In genomic region chr7:87518735-87519134, GRCh38 we compare ENCODE assay signal across 35 cellular contexts. TPM values are rescaled to one million over a fixed set of nuclear protein-coding genes. Genes with fewer than 3 reads are reported as not detected.
"Had no signal": no experiment of that assay in that cellular context is flagged by ENCODE, and none has a peak within 500 bp of the region (broad histone marks: within the 10 kb centered on the region; RNA-seq: fewer than 3 reads in every experiment).

No MANE protein-coding gene starts in this region.

- H3K4me3 ChIP-seq: body of pancreas, breast epithelium had no signal

- H3K9me3 ChIP-seq: body of pancreas, breast epithelium had no signal

- H3K27ac Mint-ChIP-seq: activated B cell treated with CpG ODN at 0.5 μM for 24 hours; activated CD4-positive, alpha-beta memory T cell treated with anti-CD3 and anti-CD28 coated beads for 36 hours; activated CD4-positive, alpha-beta T cell treated with anti-CD3 and anti-CD28 coated beads, Interleukin-2, amount 10 ng/mL, durations not matched to agents 24 days and 14 days; activated CD8-positive, alpha-beta T cell treated with anti-CD3 and anti-CD28 coated beads for 36 hours; activated naive CD4-positive, alpha-beta T cell treated with anti-CD3 and anti-CD28 coated beads, Interleukin-2, amount 10 ng/mL, durations not matched to agents 7 days and 5 days; activated naive CD4-positive, alpha-beta T cell treated with anti-CD3 and anti-CD28 coated beads, Interleukin-2, amount 50 U/mL, for 24 hours; activated naive CD8-positive, alpha-beta T cell; activated naive CD8-positive, alpha-beta T cell treated with anti-CD3 and anti-CD28 coated beads, Interleukin-2, amount 10 ng/mL, durations not matched to agents 7 days and 5 days; activated naive CD8-positive, alpha-beta T cell treated with anti-CD3 and anti-CD28 coated beads, Interleukin-2, amount 50 U/mL, for 24 hours; activated T-cell treated with anti-CD3 and anti-CD28 coated beads, Interleukin-2, amount 50 U/mL, for 72 hours; activated T-helper 1 cell treated with anti-CD3 and anti-CD28 coated beads, Interleukin-12 subunit alpha, Interleukin-12 subunit beta, Interleukin-2, Interleukin-4 antibody, amounts not matched to agents 30 ng/mL and 10 ng/mL and 1 ng/mL, durations not matched to agents 14 hours and 24 hours and 36 hours; activated T-helper 17 cell treated with anti-CD3 and anti-CD28 coated beads, Interleukin-2, amount 50 U/mL, for 72 hours; T-helper 1 cell treated with Interleukin-12 subunit alpha and Interleukin-12 subunit beta and Interleukin-4 antibody, amounts not matched to agents 30 μg/mL and 1 μg/mL, for 36 hours; T-helper 2 cell treated with Interferon-gamma antibody and Interleukin-4, amounts not matched to agents 5 μg/mL and 100 μg/mL, for 36 hours had no signal

- H3K4me3 Mint-ChIP-seq: activated B cell treated with CpG ODN at 0.5 μM for 24 hours; activated CD4-positive, alpha-beta memory T cell treated with anti-CD3 and anti-CD28 coated beads for 36 hours; activated CD4-positive, alpha-beta T cell treated with anti-CD3 and anti-CD28 coated beads, Interleukin-2, amount 10 ng/mL, durations not matched to agents 24 days and 14 days; activated CD8-positive, alpha-beta T cell treated with anti-CD3 and anti-CD28 coated beads for 36 hours; activated naive CD4-positive, alpha-beta T cell treated with anti-CD3 and anti-CD28 coated beads, Interleukin-2, amount 10 ng/mL, durations not matched to agents 7 days and 5 days; activated naive CD4-positive, alpha-beta T cell treated with anti-CD3 and anti-CD28 coated beads, Interleukin-2, amount 50 U/mL, for 24 hours; activated naive CD8-positive, alpha-beta T cell; activated naive CD8-positive, alpha-beta T cell treated with anti-CD3 and anti-CD28 coated beads, Interleukin-2, amount 10 ng/mL, durations not matched to agents 7 days and 5 days; activated naive CD8-positive, alpha-beta T cell treated with anti-CD3 and anti-CD28 coated beads, Interleukin-2, amount 50 U/mL, for 24 hours; activated T-cell treated with anti-CD3 and anti-CD28 coated beads, Interleukin-2, amount 50 U/mL, for 4 hours; activated T-cell treated with anti-CD3 and anti-CD28 coated beads, Interleukin-2, amount 50 U/mL, for 72 hours; activated T-helper 1 cell treated with anti-CD3 and anti-CD28 coated beads, Interleukin-12 subunit alpha, Interleukin-12 subunit beta, Interleukin-2, Interleukin-4 antibody, amounts not matched to agents 30 ng/mL and 10 ng/mL and 1 ng/mL, durations not matched to agents 14 hours and 24 hours and 36 hours; activated T-helper 17 cell treated with anti-CD3 and anti-CD28 coated beads, Interleukin-2, amount 50 U/mL, for 72 hours; T-helper 1 cell treated with Interleukin-12 subunit alpha and Interleukin-12 subunit beta and Interleukin-4 antibody, amounts not matched to agents 30 μg/mL and 1 μg/mL, for 36 hours; T-helper 2 cell treated with Interferon-gamma antibody and Interleukin-4, amounts not matched to agents 5 μg/mL and 100 μg/mL, for 36 hours had no signal

- ATAC-seq: activated CD8-positive, alpha-beta T cell treated with anti-CD3 and anti-CD28 coated beads for 36 hours; activated naive CD8-positive, alpha-beta T cell treated with anti-CD3 and anti-CD28 coated beads, Interleukin-2, amount 50 U/mL, for 24 hours; activated T-cell treated with anti-CD3 and anti-CD28 coated beads, Interleukin-2, amount 50 U/mL, for 4 hours; activated T-cell treated with anti-CD3 and anti-CD28 coated beads, Interleukin-2, amount 50 U/mL, for 72 hours; activated T-helper 17 cell treated with anti-CD3 and anti-CD28 coated beads, Interleukin-2, amount 50 U/mL, for 72 hours; body of pancreas had no signal

- H3K27me3 ChIP-seq: body of pancreas, brain microvascular endothelial cell, breast epithelium had no signal

- H3K36me3 ChIP-seq: brain microvascular endothelial cell, breast epithelium had no signal

- DNase-seq: activated B cell treated with CpG ODN at 0.5 μM for 24 hours; activated CD4-positive, alpha-beta memory T cell treated with anti-CD3 and anti-CD28 coated beads for 36 hours; activated CD4-positive, alpha-beta T cell treated with anti-CD3 and anti-CD28 coated beads for 4 hours; activated CD4-positive, alpha-beta T cell treated with anti-CD3 and anti-CD28 coated beads, Interleukin-2, amount 10 ng/mL, durations not matched to agents 24 days and 14 days; activated CD4-positive, alpha-beta T cell treated with anti-CD3 and anti-CD28 coated beads, Interleukin-2, amount 50 U/mL, for 1 hour; activated CD4-positive, alpha-beta T cell treated with anti-CD3 and anti-CD28 coated beads, Interleukin-2, amount 50 U/mL, for 4 hours; activated CD4-positive, CD25-positive, alpha-beta regulatory T cell treated with anti-CD3 and anti-CD28 coated beads, Interleukin-2, amount 50 U/mL, for 72 hours; activated CD8-positive, alpha-beta memory T cell treated with anti-CD3 and anti-CD28 coated beads, Interleukin-2, amount 50 U/mL, for 4 hours; activated CD8-positive, alpha-beta T cell treated with anti-CD3 and anti-CD28 coated beads for 36 hours; activated effector memory CD4-positive, alpha-beta T cell treated with anti-CD3 and anti-CD28 coated beads, Interleukin-2, amount 50 U/mL, for 16 hours; activated naive CD4-positive, alpha-beta T cell treated with anti-CD3 and anti-CD28 coated beads, Interleukin-2, amount 10 ng/mL, durations not matched to agents 7 days and 5 days; activated naive CD4-positive, alpha-beta T cell treated with Interleukin-2 at 50 U/mL for 16 hours; activated naive CD8-positive, alpha-beta T cell treated with anti-CD3 and anti-CD28 coated beads, Interleukin-2, amount 10 ng/mL, durations not matched to agents 7 days and 5 days; activated naive CD8-positive, alpha-beta T cell treated with anti-CD3 and anti-CD28 coated beads, Interleukin-2, amount 50 U/mL, for 24 hours; activated T-cell treated with anti-CD3 and anti-CD28 coated beads for 4 hours; activated T-cell treated with anti-CD3 and anti-CD28 coated beads, Interleukin-2, amount 50 U/mL, for 1 hour; activated T-cell treated with anti-CD3 and anti-CD28 coated beads, Interleukin-2, amount 50 U/mL, for 4 hours; activated T-cell treated with anti-CD3 and anti-CD28 coated beads, Interleukin-2, amount 50 U/mL, for 72 hours; amniotic stem cell; aorta; body of pancreas; brain microvascular endothelial cell; central memory CD4-positive, alpha-beta T cell; SW 1271; T-helper 1 cell; T-helper 2 cell; T-helper 9 cell had no signal

- H3K9me3 Mint-ChIP-seq: activated B cell treated with CpG ODN at 0.5 μM for 24 hours; activated CD4-positive, alpha-beta memory T cell treated with anti-CD3 and anti-CD28 coated beads for 36 hours; activated CD4-positive, alpha-beta T cell treated with anti-CD3 and anti-CD28 coated beads, Interleukin-2, amount 10 ng/mL, durations not matched to agents 24 days and 14 days; activated CD8-positive, alpha-beta T cell treated with anti-CD3 and anti-CD28 coated beads for 36 hours; activated naive CD4-positive, alpha-beta T cell treated with anti-CD3 and anti-CD28 coated beads, Interleukin-2, amount 10 ng/mL, durations not matched to agents 7 days and 5 days; activated naive CD4-positive, alpha-beta T cell treated with anti-CD3 and anti-CD28 coated beads, Interleukin-2, amount 50 U/mL, for 24 hours; activated naive CD8-positive, alpha-beta T cell treated with anti-CD3 and anti-CD28 coated beads, Interleukin-2, amount 50 U/mL, for 24 hours; activated T-cell treated with anti-CD3 and anti-CD28 coated beads, Interleukin-2, amount 50 U/mL, for 4 hours; activated T-helper 1 cell treated with anti-CD3 and anti-CD28 coated beads, Interleukin-12 subunit alpha, Interleukin-12 subunit beta, Interleukin-2, Interleukin-4 antibody, amounts not matched to agents 30 ng/mL and 10 ng/mL and 1 ng/mL, durations not matched to agents 14 hours and 24 hours and 36 hours; activated T-helper 17 cell treated with anti-CD3 and anti-CD28 coated beads, Interleukin-2, amount 50 U/mL, for 72 hours; T-helper 1 cell treated with Interleukin-12 subunit alpha and Interleukin-12 subunit beta and Interleukin-4 antibody, amounts not matched to agents 30 μg/mL and 1 μg/mL, for 36 hours; T-helper 2 cell treated with Interferon-gamma antibody and Interleukin-4, amounts not matched to agents 5 μg/mL and 100 μg/mL, for 36 hours had no signal

- H3K27me3 Mint-ChIP-seq: activated B cell treated with CpG ODN at 0.5 μM for 24 hours; activated CD4-positive, alpha-beta T cell treated with anti-CD3 and anti-CD28 coated beads, Interleukin-2, amount 10 ng/mL, durations not matched to agents 24 days and 14 days; activated CD8-positive, alpha-beta T cell treated with anti-CD3 and anti-CD28 coated beads for 36 hours; activated naive CD4-positive, alpha-beta T cell treated with anti-CD3 and anti-CD28 coated beads, Interleukin-2, amount 10 ng/mL, durations not matched to agents 7 days and 5 days; activated naive CD4-positive, alpha-beta T cell treated with anti-CD3 and anti-CD28 coated beads, Interleukin-2, amount 50 U/mL, for 24 hours; activated naive CD8-positive, alpha-beta T cell; activated naive CD8-positive, alpha-beta T cell treated with anti-CD3 and anti-CD28 coated beads, Interleukin-2, amount 10 ng/mL, durations not matched to agents 7 days and 5 days; activated naive CD8-positive, alpha-beta T cell treated with anti-CD3 and anti-CD28 coated beads, Interleukin-2, amount 50 U/mL, for 24 hours; activated T-helper 17 cell treated with anti-CD3 and anti-CD28 coated beads, Interleukin-2, amount 50 U/mL, for 72 hours had no signal

- H3K4me1 ChIP-seq: body of pancreas, breast epithelium had no signal

- H3K27ac ChIP-seq: body of pancreas, brain microvascular endothelial cell, breast epithelium, VCaP had no signal

- H3K4me1 Mint-ChIP-seq: activated B cell treated with CpG ODN at 0.5 μM for 24 hours; activated CD4-positive, alpha-beta T cell treated with anti-CD3 and anti-CD28 coated beads, Interleukin-2, amount 10 ng/mL, durations not matched to agents 24 days and 14 days; activated naive CD4-positive, alpha-beta T cell treated with anti-CD3 and anti-CD28 coated beads, Interleukin-2, amount 10 ng/mL, durations not matched to agents 7 days and 5 days; activated naive CD4-positive, alpha-beta T cell treated with anti-CD3 and anti-CD28 coated beads, Interleukin-2, amount 50 U/mL, for 24 hours; activated naive CD8-positive, alpha-beta T cell treated with anti-CD3 and anti-CD28 coated beads, Interleukin-2, amount 50 U/mL, for 24 hours; activated T-helper 17 cell treated with anti-CD3 and anti-CD28 coated beads, Interleukin-2, amount 50 U/mL, for 72 hours had no signal

- H3K36me3 Mint-ChIP-seq: activated CD4-positive, alpha-beta memory T cell treated with anti-CD3 and anti-CD28 coated beads for 36 hours; activated naive CD4-positive, alpha-beta T cell treated with anti-CD3 and anti-CD28 coated beads, Interleukin-2, amount 10 ng/mL, durations not matched to agents 7 days and 5 days had no signal

RNA-seq across cellular contexts. Expression of gene ABCB4, which starts 43.3 kb away (rescaled TPM):
- total RNA-seq: activated CD4-positive, alpha-beta memory T cell treated with anti-CD3 and anti-CD28 coated beads for 36 hours; activated CD4-positive, alpha-beta T cell treated with anti-CD3 and anti-CD28 coated beads, Interleukin-2, amount 10 ng/mL, durations not matched to agents 24 days and 14 days; activated T-helper 1 cell treated with anti-CD3 and anti-CD28 coated beads, Interleukin-12 subunit alpha, Interleukin-12 subunit beta, Interleukin-2, Interleukin-4 antibody, amounts not matched to agents 30 ng/mL and 10 ng/mL and 1 ng/mL, durations not matched to agents 14 hours and 24 hours and 36 hours; activated T-helper 17 cell treated with anti-CD3 and anti-CD28 coated beads, Interleukin-2, amount 50 U/mL, for 72 hours had no signal
